ENCODE assay signal across 14 cellular contexts in the genomic region with DNA sequence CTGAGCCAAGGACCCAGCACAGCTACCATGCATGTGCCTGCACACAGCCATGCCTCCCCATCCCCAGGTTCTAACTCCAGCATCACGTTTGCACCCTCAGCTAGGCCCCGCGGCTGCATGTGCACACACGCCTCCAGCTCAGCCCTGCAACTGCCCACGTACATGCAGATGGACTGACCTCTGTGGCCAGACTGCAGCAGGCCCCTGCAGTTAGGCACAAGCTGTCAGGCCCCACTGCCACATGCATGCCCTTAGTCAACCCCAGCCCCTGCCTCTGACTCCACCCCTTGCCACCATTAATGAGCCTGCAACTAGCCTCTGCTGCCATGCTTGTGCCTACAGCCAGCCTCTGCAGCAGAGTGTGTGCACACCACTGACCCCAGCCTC. TPM values are rescaled to one million over a fixed set of nuclear protein-coding genes. Genes with fewer than 3 reads are reported as not detected.
"Had no signal": no experiment of that assay in that cellular context is flagged by ENCODE, and none has a peak within 500 bp of the region (broad histone marks: within the 10 kb centered on the region; RNA-seq: fewer than 3 reads in every experiment).

No MANE protein-coding gene starts in this region.

- H3K27me3 Mint-ChIP-seq: activated CD4-positive, alpha-beta memory T cell treated with anti-CD3 and anti-CD28 coated beads for 36 hours; activated naive CD8-positive, alpha-beta T cell treated with anti-CD3 and anti-CD28 coated beads, Interleukin-2, amount 50 U/mL, for 24 hours had no signal

- H3K27me3 ChIP-seq: ascending aorta, body of pancreas, SJSA1 had no signal

- H3K4me1 ChIP-seq: ascending aorta, body of pancreas had no signal

- H3K36me3 Mint-ChIP-seq: activated CD4-positive, alpha-beta memory T cell treated with anti-CD3 and anti-CD28 coated beads for 36 hours had no signal

- H3K9me3 Mint-ChIP-seq: activated CD4-positive, alpha-beta T cell treated with anti-CD3 and anti-CD28 coated beads, Interleukin-2, amount 10 ng/mL, durations not matched to agents 24 days and 14 days; activated naive CD4-positive, alpha-beta T cell treated with anti-CD3 and anti-CD28 coated beads, Interleukin-2, amount 50 U/mL, for 72 hours had no signal

- H3K36me3 ChIP-seq: ascending aorta, SJSA1 had no signal

- H3K4me3 Mint-ChIP-seq: activated CD4-positive, alpha-beta memory T cell treated with anti-CD3 and anti-CD28 coated beads for 36 hours; activated CD4-positive, alpha-beta T cell treated with anti-CD3 and anti-CD28 coated beads, Interleukin-2, amount 10 ng/mL, durations not matched to agents 24 days and 14 days; activated naive CD8-positive, alpha-beta T cell treated with anti-CD3 and anti-CD28 coated beads, Interleukin-2, amount 50 U/mL, for 24 hours; activated T-cell treated with anti-CD3 and anti-CD28 coated beads, Interleukin-2, amount 50 U/mL, for 4 hours had no signal

- H3K27ac Mint-ChIP-seq: activated CD4-positive, alpha-beta memory T cell treated with anti-CD3 and anti-CD28 coated beads for 36 hours; activated CD4-positive, alpha-beta T cell treated with anti-CD3 and anti-CD28 coated beads, Interleukin-2, amount 10 ng/mL, durations not matched to agents 24 days and 14 days; activated naive CD8-positive, alpha-beta T cell treated with anti-CD3 and anti-CD28 coated beads, Interleukin-2, amount 50 U/mL, for 24 hours had no signal

- H3K4me3 ChIP-seq: ascending aorta, body of pancreas, SJSA1 had no signal

- H3K27ac ChIP-seq: ascending aorta, body of pancreas, SJSA1, VCaP had no signal

- H3K9me3 ChIP-seq: ascending aorta, SJSA1 had no signal

- DNase-seq: amniotic stem cell, NCI-H2029 treated with DMSO at 0.1 percent for 48 hours, NCI-H510A, T1000 had no signal

RNA-seq across cellular contexts. Expression of gene SLC6A16, which starts 23.1 kb away (rescaled TPM):
- total RNA-seq: bronchial epithelial cell, SJSA1 had no signal

RNA-seq across cellular contexts. Expression of gene CD37, which starts 33.3 kb away (rescaled TPM):
- total RNA-seq: bronchial epithelial cell, SJSA1 had no signal
